In the genomic region with DNA sequence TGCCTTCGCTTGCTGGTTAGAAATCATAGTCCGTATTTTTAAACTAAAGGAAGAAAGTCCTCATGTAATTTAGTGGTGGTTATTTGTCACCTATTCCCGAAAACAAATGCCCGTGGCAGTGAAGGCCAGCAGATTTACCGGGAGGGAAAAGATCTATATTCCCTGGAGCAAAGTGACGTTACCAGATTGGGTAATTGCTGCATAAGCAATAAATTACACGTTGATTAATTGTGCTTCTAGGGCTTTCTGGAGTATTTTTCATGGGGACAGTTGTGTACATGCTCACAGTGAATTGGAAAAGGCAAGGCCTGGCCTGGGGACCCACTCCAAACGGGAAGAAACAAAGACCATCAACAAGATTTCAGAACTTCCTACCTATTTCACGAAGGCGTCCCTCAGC, we compare ENCODE assay signal across 30 cellular contexts.
"Had no signal": no experiment of that assay in that cellular context is flagged by ENCODE, and none has a peak within 500 bp of the region (broad histone marks: within the 10 kb centered on the region; RNA-seq: fewer than 3 reads in every experiment).

No MANE protein-coding gene starts in this region.

- H3K4me3 Mint-ChIP-seq: T-cell had no signal

- H3K36me3 ChIP-seq: MG63, SJCRH30 had no signal

- ATAC-seq: Panc1, Right ventricle myocardium inferior, SK-N-SH treated with all-trans-retinoic acid at 6 μM for 48 hours, T-cell had no signal

- DNase-seq: Kasumi-1, MG63, NCI-H1048, NCI-H1092 treated with DMSO at 0.1 percent for 48 hours, NCI-H1105 treated with DMSO at 0.1 percent for 48 hours, NCI-H1436 treated with DMSO at 0.1 percent for 48 hours, NCI-H1694 treated with DMSO at 0.1 percent for 48 hours, NCI-H187 treated with DMSO at 0.1 percent for 48 hours, NCI-H2029, NCI-H2081, NCI-H2107, NCI-H2171, NCI-H226, NCI-H446 treated with DMSO at 0.1 percent for 48 hours, NCI-H510A, NCI-H524, NCI-H526, NCI-H69, NCI-H748 treated with DMSO at 0.1 percent for 48 hours, NCI-H82, PC-9, SHP77, SIG-M5, SJCRH30, T-cell had no signal

- H3K4me1 ChIP-seq: SJCRH30 had no signal

- H3K27me3 ChIP-seq: MG63 had no signal

- H3K27ac ChIP-seq: PC-9, RWPE1, SJCRH30, SK-N-MC had no signal

- H3K9me3 ChIP-seq: MG63 had no signal

- H2AFZ ChIP-seq: PC-9 had no signal

- H3K4me1 Mint-ChIP-seq: T-cell had no signal

- H3K4me3 ChIP-seq: MG63, PC-9, SJCRH30, SK-N-MC had no signal

- H3K9me3 Mint-ChIP-seq: T-cell had no signal

- H3K4me2 ChIP-seq: PC-9 had no signal

- H3K27ac Mint-ChIP-seq: T-cell had no signal

- H3K36me3 Mint-ChIP-seq: T-cell had no signal
